In genomic region chr20:3925113-3925695, GRCh38 we compare ENCODE assay signal across 14 cellular contexts. TPM values are rescaled to one million over a fixed set of nuclear protein-coding genes. Genes with fewer than 3 reads are reported as not detected.
A peak's percentile ranks its signal among the peaks of the same experiment; 100 is the strongest.
DNase-seq lines count a peak whose midpoint lies in the region; ATAC-seq and TF ChIP-seq lines count a peak whose summit lies in the region.
"Had no signal": no experiment of that assay in that cellular context is flagged by ENCODE, and none has a peak within 500 bp of the region (broad histone marks: within the 10 kb centered on the region; RNA-seq: fewer than 3 reads in every experiment).

No MANE protein-coding gene starts in this region.

- no peak overlapping the region for H3K4me3 ChIP-seq in CD4-positive, CD25-positive, alpha-beta regulatory T cell (ENCODE audit: low read depth, low read length)
- no peak overlapping the region for H3K4me3 ChIP-seq in DND-41 (ENCODE audit: low read depth in 1 of 2, low read length in 2 of 2)
- H3K4me3 ChIP-seq: BLaER1, lower lobe of right lung, stomach, vagina had no signal

- peaks cover 44% of the 10 kb centered on the region for H3K36me3 ChIP-seq in CD4-positive, CD25-positive, alpha-beta regulatory T cell (ENCODE audit: control insufficient read depth, insufficient read depth, low read length)
- peaks cover 83% of the 10 kb centered on the region for H3K36me3 ChIP-seq in DND-41 (ENCODE audit: insufficient read depth, low read length)

- H3K27me3 Mint-ChIP-seq in CD4-positive, CD25-positive, alpha-beta regulatory T cell: no peaks in the 10 kb centered on the region
- no peaks in the 10 kb centered on the region for H3K27me3 Mint-ChIP-seq in naive thymus-derived CD8-positive, alpha-beta T cell

- H3K4me2 ChIP-seq in DND-41 (ENCODE audit: insufficient read depth, low read length): no peak overlapping the region
- H3K4me2 ChIP-seq: BLaER1 had no signal

- POLR2A ChIA-PET in naive thymus-derived CD8-positive, alpha-beta T cell (lab: Charles Lee): interaction anchor here (0.6 kb wide), 1 partner anchor 66 kb away, joined by 3 read pairs; no protein-coding TSS in a partner anchor

- H3K9ac ChIP-seq in DND-41 (ENCODE audit: low read depth, low read length): no peak overlapping the region
- H3K9ac ChIP-seq: BLaER1 had no signal

- H3K36me3 Mint-ChIP-seq in CD4-positive, CD25-positive, alpha-beta regulatory T cell: peaks cover 11% of the 10 kb centered on the region
- peaks cover 8 to 17% of the 10 kb centered on the region in 2 donors for H3K36me3 Mint-ChIP-seq in activated naive CD4-positive, alpha-beta T cell treated with anti-CD3 and anti-CD28 coated beads, Interleukin-2, amount 50 U/mL, for 72 hours
- peaks cover 0 to 53% (median 3%) of the 10 kb centered on the region in 3 donors for H3K36me3 Mint-ChIP-seq in naive thymus-derived CD8-positive, alpha-beta T cell

- ATAC-seq in CD4-positive, CD25-positive, alpha-beta regulatory T cell (ENCODE audit: low read depth in 2 of 2): peak in 1 of 2 donors; percentile 3
- ATAC-seq in DND-41 (ENCODE audit: insufficient read depth, low read depth) (no peak), HG03354 (IDR thresholded peaks at IDR 0.05; ENCODE audit: poor library complexity, severe bottlenecking, unreplicated experiment) (no peak)
- ATAC-seq in activated naive CD4-positive, alpha-beta T cell treated with anti-CD3 and anti-CD28 coated beads, Interleukin-2, amount 50 U/mL, for 72 hours: no peak
- ATAC-seq in naive thymus-derived CD8-positive, alpha-beta T cell: no peak
- ATAC-seq: HCT116 had no signal

- no peak overlapping the region for H3K27ac ChIP-seq in CD4-positive, CD25-positive, alpha-beta regulatory T cell (ENCODE audit: insufficient read depth, low read length, poor library complexity, severe bottlenecking)
- peak overlapping the region; percentile 4; the same call in 1 of the 2 replicates for H3K27ac ChIP-seq in DND-41 (ENCODE audit: low read length)
- H3K27ac ChIP-seq: BLaER1, lower lobe of right lung, vagina had no signal

- no peak overlapping the region for H3K4me3 Mint-ChIP-seq in CD4-positive, CD25-positive, alpha-beta regulatory T cell
- no peak overlapping the region for H3K4me3 Mint-ChIP-seq in naive thymus-derived CD8-positive, alpha-beta T cell

- H3K27me3 ChIP-seq in CD4-positive, CD25-positive, alpha-beta regulatory T cell (ENCODE audit: control insufficient read depth, insufficient read depth, low read length): no peaks in the 10 kb centered on the region
- no peaks in the 10 kb centered on the region for H3K27me3 ChIP-seq in DND-41 (ENCODE audit: insufficient read depth, low read length, poor library complexity)
- H3K27me3 ChIP-seq: BLaER1, stomach, vagina had no signal

- DNase-seq in CD4-positive, CD25-positive, alpha-beta regulatory T cell: no peak
- DNase-seq in DND-41 (no peak), NCI-H774 (lab: John Stamatoyannopoulos, UW) (no peak)
- DNase-seq in activated naive CD4-positive, alpha-beta T cell treated with anti-CD3 and anti-CD28 coated beads, Interleukin-2, amount 50 U/mL, for 72 hours (ENCODE audit: low spot score in 2 of 2): no peak
- DNase-seq in naive thymus-derived CD8-positive, alpha-beta T cell: no peak
- DNase-seq in stimulated activated CD4-positive, alpha-beta T cell treated with anti-CD3 and anti-CD28 coated beads, Interleukin-2, amount 100 ng/mL, for 48 hours: no peak
- DNase-seq: amniotic stem cell, KG1, lower lobe of right lung, stomach had no signal

- peak overlapping the region; percentile 25 to 87 (median 51) for H3K27ac Mint-ChIP-seq in CD4-positive, CD25-positive, alpha-beta regulatory T cell
- peak overlapping the region; percentile 75 to 92 for H3K27ac Mint-ChIP-seq in activated naive CD4-positive, alpha-beta T cell treated with anti-CD3 and anti-CD28 coated beads, Interleukin-2, amount 50 U/mL, for 72 hours
- peak overlapping the region in 9 of 10 donors; percentile 37 to 89 (median 66) for H3K27ac Mint-ChIP-seq in naive thymus-derived CD8-positive, alpha-beta T cell

- H3K9me3 Mint-ChIP-seq in CD4-positive, CD25-positive, alpha-beta regulatory T cell: peaks cover 0 to 1% (median 0%) of the 10 kb centered on the region in 7 donors
- no peaks in the 10 kb centered on the region for H3K9me3 Mint-ChIP-seq in activated naive CD4-positive, alpha-beta T cell treated with anti-CD3 and anti-CD28 coated beads, Interleukin-2, amount 50 U/mL, for 72 hours
- H3K9me3 Mint-ChIP-seq in naive thymus-derived CD8-positive, alpha-beta T cell: no peaks in the 10 kb centered on the region

- H3K9me3 ChIP-seq in CD4-positive, CD25-positive, alpha-beta regulatory T cell (ENCODE audit: control insufficient read depth in 2 of 2, low read length in 2 of 2): no peaks in the 10 kb centered on the region
- H3K9me3 ChIP-seq in DND-41 (ENCODE audit: insufficient read depth, low read length, severe bottlenecking): no peaks in the 10 kb centered on the region
- H3K9me3 ChIP-seq: BLaER1, lower lobe of right lung, stomach, vagina had no signal

- H3K4me1 ChIP-seq in CD4-positive, CD25-positive, alpha-beta regulatory T cell (ENCODE audit: control insufficient read depth, insufficient read depth, low read length, poor library complexity, severe bottlenecking): no peaks in the 10 kb centered on the region
- no peaks in the 10 kb centered on the region for H3K4me1 ChIP-seq in DND-41 (ENCODE audit: insufficient read depth, low read length)

- H3K79me2 ChIP-seq in DND-41 (ENCODE audit: insufficient read depth, low read length): peaks cover 36% of the 10 kb centered on the region

- no peak overlapping the region for H2AFZ ChIP-seq in DND-41 (ENCODE audit: low read depth, low read length)

- peaks cover 41% of the 10 kb centered on the region for H4K20me1 ChIP-seq in DND-41 (ENCODE audit: insufficient read depth, low read length)

- H3K4me1 Mint-ChIP-seq in CD4-positive, CD25-positive, alpha-beta regulatory T cell: peaks cover 19 to 37% (median 30%) of the 10 kb centered on the region in 4 donors
- H3K4me1 Mint-ChIP-seq in naive thymus-derived CD8-positive, alpha-beta T cell: peaks cover 29 to 66% (median 57%) of the 10 kb centered on the region in 4 donors

- TF ChIP-seq CTCF in DND-41 (IDR thresholded peaks at IDR 0.05; ENCODE audit: borderline replicate concordance, extremely low read depth, low read length, poor library complexity, severe bottlenecking): no peak

RNA-seq across cellular contexts. Expression of gene PANK2, which starts 36.0 kb away (rescaled TPM):
- 63.2 TPM for total RNA-seq in CD4-positive, CD25-positive, alpha-beta regulatory T cell
- polyA plus RNA-seq in CD4-positive, CD25-positive, alpha-beta regulatory T cell: 10 to 100 TPM; 44.4 to 59.3 (median 49.8) TPM
- 10 to 100 TPM; 56.0 to 64.7 TPM for total RNA-seq in activated naive CD4-positive, alpha-beta T cell treated with anti-CD3 and anti-CD28 coated beads, Interleukin-2, amount 50 U/mL, for 72 hours
- 10 to 100 TPM; 66.6 to 72.5 TPM for total RNA-seq in naive thymus-derived CD8-positive, alpha-beta T cell
- polyA plus RNA-seq in naive thymus-derived CD8-positive, alpha-beta T cell: 10 to 100 TPM; 32.9 to 36.8 (median 36.8) TPM
